In genomic region chr3:197750863-197751737, GRCh38 we compare ENCODE assay signal across 1 cellular context.
A peak's percentile ranks its signal among the peaks of the same experiment; 100 is the strongest.
TF ChIP-seq lines count a peak whose summit lies in the region.

No MANE protein-coding gene starts in this region.

TF ChIP-seq in HEK293, 187 proteins besides CTCF, POLR2A, EP300 and RAD21 (continued from another document and continues in another):
- TF ChIP-seq PRDM2 (tag by site-specific recombination; IDR thresholded peaks at IDR 0.05; ENCODE audit: borderline replicate concordance) (no peak), ZNF654 (tag by site-specific recombination; IDR thresholded peaks at IDR 0.05; ENCODE audit: low read depth) (no peak), ZNF423 (tag by site-specific recombination; IDR thresholded peaks at IDR 0.05) (no peak), OSR2 (tag by site-specific recombination; IDR thresholded peaks at IDR 0.05) (no peak), ZBTB7A (tag by site-specific recombination; IDR thresholded peaks at IDR 0.05; ENCODE audit: low read depth) (no peak), ZNF416 (tag by site-specific recombination; IDR thresholded peaks at IDR 0.05) (no peak), GLIS2 (tag by site-specific recombination; IDR thresholded peaks at IDR 0.05) (no peak), ZNF24 (tag by site-specific recombination; IDR thresholded peaks at IDR 0.05) (no peak), PATZ1 (tag by site-specific recombination; IDR thresholded peaks at IDR 0.05) (peak; percentile 56; the same call in 1 of the 2 replicates), ZBTB8A (tag by site-specific recombination; IDR thresholded peaks at IDR 0.05) (peak; percentile 76), ZBTB11 (tag by site-specific recombination; conservative IDR thresholded peaks at IDR 0.05; ENCODE audit: low read depth) (no peak), ZNF529 (tag by site-specific recombination; IDR thresholded peaks at IDR 0.05; ENCODE audit: insufficient replicate concordance) (no peak), GLI2 (tag by site-specific recombination; IDR thresholded peaks at IDR 0.05; ENCODE audit: borderline replicate concordance, low read depth) (no peak), ZFP37 (tag by site-specific recombination; IDR thresholded peaks at IDR 0.05) (no peak), KLF17 (tag by site-specific recombination; IDR thresholded peaks at IDR 0.05) (0 out of 2 replicates have a peak, but pooled peaks have one; percentile 17), ZNF132 (tag by site-specific recombination; IDR thresholded peaks at IDR 0.05; ENCODE audit: borderline replicate concordance) (no peak), SP2 (tag by site-specific recombination; IDR thresholded peaks at IDR 0.05) (no peak), ZSCAN30 (tag by site-specific recombination; IDR thresholded peaks at IDR 0.05) (no peak), ZNF610 (tag by site-specific recombination; IDR thresholded peaks at IDR 0.05; ENCODE audit: borderline replicate concordance) (no peak), ZNF837 (tag by site-specific recombination; IDR thresholded peaks at IDR 0.05) (no peak), ZNF426 (tag by site-specific recombination; IDR thresholded peaks at IDR 0.05) (no peak), ZNF398 (tag by site-specific recombination; IDR thresholded peaks at IDR 0.05) (peak; percentile 65), SCRT2 (tag by site-specific recombination; IDR thresholded peaks at IDR 0.05) (no peak), ZNF16 (tag by site-specific recombination; IDR thresholded peaks at IDR 0.05; ENCODE audit: low read depth) (no peak), ZNF76 (tag by site-specific recombination; IDR thresholded peaks at IDR 0.05; ENCODE audit: borderline replicate concordance, low read depth) (no peak), ZNF449 (tag by site-specific recombination; IDR thresholded peaks at IDR 0.05) (no peak), ZNF658 (tag by site-specific recombination; IDR thresholded peaks at IDR 0.05) (no peak), SP3 (tag by site-specific recombination; IDR thresholded peaks at IDR 0.05) (no peak), TSHZ1 (tag by site-specific recombination; IDR thresholded peaks at IDR 0.05; ENCODE audit: borderline replicate concordance) (no peak), ZNF140 (tag by site-specific recombination; IDR thresholded peaks at IDR 0.05) (no peak), WT1 (tag by site-specific recombination; IDR thresholded peaks at IDR 0.05) (no peak), ZNF121 (tag by site-specific recombination; IDR thresholded peaks at IDR 0.05) (peak; percentile 79; the same call in 1 of the 2 replicates), ZNF394 (tag by site-specific recombination; IDR thresholded peaks at IDR 0.05; ENCODE audit: borderline replicate concordance) (no peak), ZNF704 (tag by site-specific recombination; IDR thresholded peaks at IDR 0.05) (no peak), ZNF138 (tag by site-specific recombination; IDR thresholded peaks at IDR 0.05; ENCODE audit: borderline replicate concordance) (no peak), ZNF521 (tag by site-specific recombination; IDR thresholded peaks at IDR 0.05) (no peak), ZSCAN18 (tag by site-specific recombination; IDR thresholded peaks at IDR 0.05) (no peak)
